24 cellular contexts compared by ENCODE assay signal in the genomic region with DNA sequence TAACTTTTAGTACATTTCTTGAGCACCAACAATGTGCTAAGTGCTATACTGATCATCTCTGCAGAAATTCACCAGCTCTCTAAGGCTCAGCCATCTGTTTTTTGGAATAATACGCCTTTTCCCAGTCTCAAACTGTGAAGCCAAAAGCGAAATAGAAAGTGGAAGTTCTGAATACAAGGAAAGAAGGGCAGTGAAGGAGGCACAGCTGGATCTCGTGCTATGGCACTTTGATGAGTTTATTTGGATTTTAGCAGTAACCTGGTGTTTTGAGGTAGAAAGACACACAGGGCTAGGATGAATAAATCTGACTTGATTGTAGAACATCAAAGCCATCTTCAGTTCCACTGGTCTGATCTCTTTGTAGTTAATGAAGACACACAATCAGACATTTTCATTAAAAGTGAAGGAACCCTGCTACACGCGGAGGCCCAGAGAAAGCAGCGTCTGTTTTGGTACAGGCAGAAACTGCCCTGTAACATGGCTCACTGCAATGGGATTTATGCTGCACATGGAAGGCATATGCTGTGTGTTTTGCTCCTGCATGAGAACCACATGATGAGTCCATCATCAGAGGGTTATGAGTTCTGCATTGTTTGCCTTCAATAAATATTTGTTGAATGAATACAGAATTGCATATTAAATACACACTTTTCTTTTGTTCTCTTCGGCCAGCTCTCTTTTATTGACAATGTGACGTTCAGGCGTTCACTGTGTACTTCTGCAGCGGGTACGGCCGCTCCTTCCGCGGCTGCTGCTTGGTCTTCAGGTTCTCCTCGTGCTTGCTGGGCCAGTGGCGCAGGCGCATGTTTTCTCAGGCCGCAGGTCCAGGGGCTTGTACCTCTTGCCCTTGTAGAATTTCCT.
A peak's percentile ranks its signal among the peaks of the same experiment; 100 is the strongest.
DNase-seq lines count a peak whose midpoint lies in the region; ATAC-seq and TF ChIP-seq lines count a peak whose summit lies in the region.
"Had no signal": no experiment of that assay in that cellular context is flagged by ENCODE, and none has a peak within 500 bp of the region (broad histone marks: within the 10 kb centered on the region; RNA-seq: fewer than 3 reads in every experiment).

No MANE protein-coding gene starts in this region.

- H3K9me3 ChIP-seq in IMR-90 (ENCODE audit: control insufficient read depth, insufficient read depth, low read length) = no peaks in the 10 kb centered on the region
- no peaks in the 10 kb centered on the region for H3K9me3 ChIP-seq in gastrocnemius medialis
- no peaks in the 10 kb centered on the region for H3K9me3 ChIP-seq in tibial nerve
- no peaks in the 10 kb centered on the region for H3K9me3 ChIP-seq in lower lobe of right lung

- no peak overlapping the region for H4K8ac ChIP-seq in IMR-90 (ENCODE audit: low read depth in 2 of 2, low read length in 2 of 2)

- H3K36me3 ChIP-seq in IMR-90 (ENCODE audit: control insufficient read depth, insufficient read depth, low read length) (peaks cover 6% of the 10 kb centered on the region; the same call in 1 of the 2 replicates), gastrocnemius medialis (no peaks in the 10 kb centered on the region), tibial nerve (peaks cover 0 to 27% (median 0%) of the 10 kb centered on the region in 3 donors), lower lobe of right lung (peaks cover 15% of the 10 kb centered on the region)

- no peaks in the 10 kb centered on the region for H3K9me3 Mint-ChIP-seq in activated CD4-positive, alpha-beta T cell treated with anti-CD3 and anti-CD28 coated beads for 36 hours (ENCODE audit: low read depth)
- H3K9me3 Mint-ChIP-seq: activated CD4-positive, alpha-beta T cell treated with anti-CD3 and anti-CD28 coated beads, Interleukin-2, amount 10 ng/mL, durations not matched to agents 7 days and 5 days; activated naive CD4-positive, alpha-beta T cell treated with anti-CD3 and anti-CD28 coated beads for 36 hours; activated T-cell treated with anti-CD3 and anti-CD28 coated beads, Interleukin-2, amount 50 U/mL, for 72 hours; naive B cell had no signal

- H3K27ac Mint-ChIP-seq in activated CD4-positive, alpha-beta T cell treated with anti-CD3 and anti-CD28 coated beads for 36 hours = no peak overlapping the region
- H3K27ac Mint-ChIP-seq: activated CD4-positive, alpha-beta T cell treated with anti-CD3 and anti-CD28 coated beads, Interleukin-2, amount 10 ng/mL, durations not matched to agents 7 days and 5 days; activated naive CD4-positive, alpha-beta T cell treated with anti-CD3 and anti-CD28 coated beads for 36 hours; activated T-cell treated with anti-CD3 and anti-CD28 coated beads, Interleukin-2, amount 50 U/mL, for 72 hours; B cell; T-helper 17 cell had no signal

- CTCF ChIA-PET in IMR-90 (lab: Yijun Ruan, JAX) = no interaction called here
- CTCF ChIA-PET in activated CD4-positive, alpha-beta T cell treated with anti-CD3 and anti-CD28 coated beads for 36 hours (lab: Charles Lee) = no interaction called here

- dilution Hi-C loops in IMR-90 (cut with HindIII; ENCODE audit: low sequenced_read_pairs, unreplicated experiment) = no loop called here

- no peak for TF ChIP-seq CTCF in IMR-90 (conservative IDR thresholded peaks at IDR 0.05; ENCODE audit: low read depth, low read length)
- no peak for TF ChIP-seq CTCF in fibroblast of villous mesenchyme (IDR thresholded peaks at IDR 0.05; ENCODE audit: insufficient read depth, low read depth, low read length)
- no peak for TF ChIP-seq CTCF in gastrocnemius medialis (IDR thresholded peaks at IDR 0.05 in 4 of 5, conservative IDR thresholded peaks at IDR 0.05 in 1 of 5)
- no peak for TF ChIP-seq CTCF in tibial nerve (IDR thresholded peaks at IDR 0.05)
- no peak for TF ChIP-seq CTCF in lower lobe of right lung (IDR thresholded peaks at IDR 0.05)

- no TSS peak for BruUV-seq in IMR-90 (replicated peaks; lab: Mats Ljungman, UMichigan)

- H3K56ac ChIP-seq in IMR-90 (ENCODE audit: extremely low read depth, insufficient read depth, low read length) = no peak overlapping the region

- H4K91ac ChIP-seq in IMR-90 (ENCODE audit: insufficient read depth, low read depth, low read length) = no peak overlapping the region

- H3K4ac ChIP-seq in IMR-90 (ENCODE audit: low read depth, low read length) = no peak overlapping the region

- no peaks in the 10 kb centered on the region for H3K27me3 Mint-ChIP-seq in activated CD4-positive, alpha-beta T cell treated with anti-CD3 and anti-CD28 coated beads for 36 hours
- H3K27me3 Mint-ChIP-seq: activated CD4-positive, alpha-beta T cell treated with anti-CD3 and anti-CD28 coated beads, Interleukin-2, amount 10 ng/mL, durations not matched to agents 7 days and 5 days; B cell; naive B cell; T-helper 17 cell had no signal

- H3K36me3 Mint-ChIP-seq in activated CD4-positive, alpha-beta T cell treated with anti-CD3 and anti-CD28 coated beads for 36 hours (ENCODE audit: low read depth) = peaks cover 35% of the 10 kb centered on the region

- H3K27me3 ChIP-seq in IMR-90 (ENCODE audit: control insufficient read depth, insufficient read depth, low read length) = no peaks in the 10 kb centered on the region
- H3K27me3 ChIP-seq in gastrocnemius medialis = no peaks in the 10 kb centered on the region
- no peaks in the 10 kb centered on the region for H3K27me3 ChIP-seq in tibial nerve
- H3K27me3 ChIP-seq in lower lobe of right lung (ENCODE audit: low read depth) = no peaks in the 10 kb centered on the region

- H3K9ac ChIP-seq in IMR-90 (ENCODE audit: low read depth, low read length) = no peak overlapping the region
- H3K9ac ChIP-seq: KMS-11 had no signal

- no peaks in the 10 kb centered on the region for H4K20me1 ChIP-seq in IMR-90 (ENCODE audit: insufficient read depth, low read length)

- no peak overlapping the region for H2BK20ac ChIP-seq in IMR-90 (ENCODE audit: low read depth, low read length)

- intact Hi-C loops in IMR-90 (cut with micrococcal nuclease) = no loop called here
- intact Hi-C loops in gastrocnemius medialis (cut with DNase I; ENCODE audit: low total_unique reads) = loop anchor here (5.0 kb wide), 1 partner anchor 60 kb away; no protein-coding TSS in a partner anchor
- intact Hi-C loops in activated CD4-positive, alpha-beta T cell treated with anti-CD3 and anti-CD28 coated beads for 36 hours (cut with DNase I, micrococcal nuclease) = no loop called here
- intact Hi-C loops in lower lobe of right lung (cut with DNase I) = no loop called here

- no peak overlapping the region for H2AFZ ChIP-seq in IMR-90 (replicated peaks; ENCODE audit: low read length, poor library complexity)

- H3K4me1 ChIP-seq in IMR-90 (ENCODE audit: control insufficient read depth, insufficient read depth, low read length) = no peaks in the 10 kb centered on the region
- peaks cover 29 to 31% of the 10 kb centered on the region in 2 donors for H3K4me1 ChIP-seq in gastrocnemius medialis
- H3K4me1 ChIP-seq in tibial nerve = no peaks in the 10 kb centered on the region
- H3K4me1 ChIP-seq in lower lobe of right lung = no peaks in the 10 kb centered on the region

- TF ChIP-seq RAD21 in IMR-90 (IDR thresholded peaks at IDR 0.05; ENCODE audit: low read length) = no peak

- peaks cover 6% of the 10 kb centered on the region; the same call in 1 of the 2 replicates for H3K9me1 ChIP-seq in IMR-90 (ENCODE audit: insufficient read depth, low read length)

- DNase-seq in DMS53 (lab: John Stamatoyannopoulos, UW) (peak; percentile 85), IMR-90 (no peak), fibroblast of villous mesenchyme (ENCODE audit: low read depth) (peak; percentile 62), gastrocnemius medialis (no peak), tibial nerve (ENCODE audit: low spot score in 2 of 2) (no peak), lower lobe of right lung (no peak)
- no peak for DNase-seq in activated CD4-positive, alpha-beta T cell treated with anti-CD3 and anti-CD28 coated beads for 36 hours
- DNase-seq: activated CD4-positive, alpha-beta T cell treated with anti-CD3 and anti-CD28 coated beads, Interleukin-2, amount 10 ng/mL, durations not matched to agents 7 days and 5 days; activated naive CD4-positive, alpha-beta T cell treated with anti-CD3 and anti-CD28 coated beads for 36 hours; activated T-cell treated with anti-CD3 and anti-CD28 coated beads, Interleukin-2, amount 50 U/mL, for 72 hours; DMS79; GF-D8; kidney glomerular epithelial cell; naive B cell; NCI-H1436 treated with DMSO at 0.1 percent for 48 hours; NCI-H526 treated with DMSO at 0.1 percent for 48 hours; nucleus accumbens; retina; RPMI8226; stimulated activated naive CD8-positive, alpha-beta T cell treated with anti-CD3 and anti-CD28 coated beads, Interleukin-15, Interleukin-2, amounts not matched to agents 100 U/mL and 50 U/mL, for 24 hours; T-helper 17 cell had no signal

- no peak overlapping the region for H3K27ac ChIP-seq in IMR-90 (ENCODE audit: insufficient read depth, low read length)
- H3K27ac ChIP-seq in gastrocnemius medialis = peak overlapping the region; percentile 74 to 78 (median 76)
- no peak overlapping the region for H3K27ac ChIP-seq in tibial nerve
- H3K27ac ChIP-seq in lower lobe of right lung = no peak overlapping the region
- H3K27ac ChIP-seq: KMS-11, SK-N-MC had no signal

- no peak overlapping the region for H2BK15ac ChIP-seq in IMR-90 (ENCODE audit: low read depth, low read length)

- POLR2A ChIA-PET in IMR-90 (lab: Charles Lee; ENCODE audit: unreplicated experiment) = no interaction called here
- POLR2A ChIA-PET in activated CD4-positive, alpha-beta T cell treated with anti-CD3 and anti-CD28 coated beads for 36 hours (lab: Charles Lee) = no interaction called here

- peak overlapping the region; percentile 24; the same call in 1 of the 2 replicates for H3K4me2 ChIP-seq in IMR-90 (ENCODE audit: low read depth, low read length)
- H3K4me2 ChIP-seq: KMS-11 had no signal

- no peak overlapping the region for H3K18ac ChIP-seq in IMR-90 (ENCODE audit: low read depth, low read length)

- H3K4me3 ChIP-seq in IMR-90 (ENCODE audit: insufficient read depth, low read depth, low read length) = no peak overlapping the region
- no peak overlapping the region for H3K4me3 ChIP-seq in fibroblast of villous mesenchyme (ENCODE audit: low read depth, low read length)
- peak overlapping the region in 1 of 4 donors; percentile 19 for H3K4me3 ChIP-seq in gastrocnemius medialis
- H3K4me3 ChIP-seq in tibial nerve = no peak overlapping the region
- H3K4me3 ChIP-seq in lower lobe of right lung = no peak overlapping the region
- H3K4me3 ChIP-seq: SK-N-MC had no signal

- ATAC-seq in IMR-90 (ENCODE audit: low read depth) (peak; percentile 27; the same call in 1 of the 2 replicates), gastrocnemius medialis (peak in 1 of 2 donors; percentile 27), lower lobe of right lung (no peak)
- ATAC-seq in activated CD4-positive, alpha-beta T cell treated with anti-CD3 and anti-CD28 coated beads for 36 hours = no peak
- ATAC-seq: activated T-cell treated with anti-CD3 and anti-CD28 coated beads, Interleukin-2, amount 50 U/mL, for 72 hours; stimulated activated naive CD8-positive, alpha-beta T cell treated with anti-CD3 and anti-CD28 coated beads, Interleukin-15, Interleukin-2, amounts not matched to agents 100 U/mL and 50 U/mL, for 24 hours; T-helper 17 cell had no signal

- H2BK120ac ChIP-seq in IMR-90 (ENCODE audit: low read depth, low read length) = no peak overlapping the region

- H2BK5ac ChIP-seq in IMR-90 (ENCODE audit: low read depth, low read length, poor library complexity, severe bottlenecking) = no peak overlapping the region

- no peak overlapping the region for H4K5ac ChIP-seq in IMR-90 (ENCODE audit: low read depth, low read length)

- H3K14ac ChIP-seq in IMR-90 (replicated peaks; ENCODE audit: low read depth, low read length) = no peak overlapping the region

- peaks cover 0 to 7% of the 10 kb centered on the region in 2 experiments; a peak in 1 of 4 replicates for H3K79me1 ChIP-seq in IMR-90 (ENCODE audit: low read depth in 1 of 2, low read length in 2 of 2)

- H3K4me3 Mint-ChIP-seq in activated CD4-positive, alpha-beta T cell treated with anti-CD3 and anti-CD28 coated beads for 36 hours = no peak overlapping the region
- H3K4me3 Mint-ChIP-seq: activated CD4-positive, alpha-beta T cell treated with anti-CD3 and anti-CD28 coated beads, Interleukin-2, amount 10 ng/mL, durations not matched to agents 7 days and 5 days; activated naive CD4-positive, alpha-beta T cell treated with anti-CD3 and anti-CD28 coated beads for 36 hours; activated T-cell treated with anti-CD3 and anti-CD28 coated beads, Interleukin-2, amount 50 U/mL, for 72 hours; B cell; naive B cell; T-helper 17 cell had no signal

- TF ChIP-seq POLR2A in IMR-90 (IDR thresholded peaks at IDR 0.05; ENCODE audit: low read depth, low read length) (no peak), gastrocnemius medialis (IDR thresholded peaks at IDR 0.05) (no peak), tibial nerve (IDR thresholded peaks at IDR 0.05) (no peak)

- 81% methylated on average over 5 of the region's 18 CpGs; no CpG with 5 or more reads in 1 of the 2 experiments for WGBS in IMR-90 (ENCODE audit: extremely low coverage in 2 of 2, insufficient read length in 1 of 2), 2 experiments
- WGBS in tibial nerve, 2 donors = 91 to 93% methylated on average over 18 of the region's 18 CpGs

- no peak overlapping the region for H3K23ac ChIP-seq in IMR-90 (ENCODE audit: low read depth, low read length)

- in situ Hi-C loops in IMR-90 (cut with MboI; ENCODE audit: low sequenced_read_pairs) (no loop called here), gastrocnemius medialis (cut with MboI; ENCODE audit: low sequenced_read_pairs in 4 of 4) (no loop called here)

- H3K4me1 Mint-ChIP-seq in activated CD4-positive, alpha-beta T cell treated with anti-CD3 and anti-CD28 coated beads for 36 hours = no peaks in the 10 kb centered on the region
- H3K4me1 Mint-ChIP-seq: activated CD4-positive, alpha-beta T cell treated with anti-CD3 and anti-CD28 coated beads, Interleukin-2, amount 10 ng/mL, durations not matched to agents 7 days and 5 days; B cell; naive B cell had no signal

- H2AK5ac ChIP-seq in IMR-90 (ENCODE audit: low read depth, low read length) = no peak overlapping the region

- no peak overlapping the region for H2AK9ac ChIP-seq in IMR-90 (replicated peaks; ENCODE audit: low read depth, low read length, poor library complexity)

- no peak for TF ChIP-seq EP300 in tibial nerve (IDR thresholded peaks at IDR 0.05)

Comparison
In these comparisons a context has a peak if more than half of its experiments do, and no peak if none do; other contexts are left out.
1. DNase-seq: peak in DMS53 (single experiment) and fibroblast of villous mesenchyme (single experiment); none in IMR-90 (single experiment), gastrocnemius medialis (0 of 2), activated CD4-positive, alpha-beta T cell treated with anti-CD3 and anti-CD28 coated beads for 36 hours (single experiment), tibial nerve (0 of 2) and lower lobe of right lung (single experiment).
2. H3K27ac ChIP-seq: peak in gastrocnemius medialis (4 of 4); none in IMR-90 (single experiment), tibial nerve (0 of 4) and lower lobe of right lung (single experiment).